In genomic region chr11:46381046-46381835, GRCh38 we compare ENCODE assay signal across 9 cellular contexts. TPM values are rescaled to one million over a fixed set of nuclear protein-coding genes. Genes with fewer than 3 reads are reported as not detected.
DNase-seq lines count a peak whose midpoint lies in the region; ATAC-seq, FAIRE-seq and TF ChIP-seq lines count a peak whose summit lies in the region.
"Had no signal": no experiment of that assay in that cellular context is flagged by ENCODE, and none has a peak within 500 bp of the region (broad histone marks: within the 10 kb centered on the region; RNA-seq: fewer than 3 reads in every experiment).

Gene MDK (plus strand): TSS chr11:46381669. CDS start chr11:46382058, 389 bp downstream.

- H3K36me3 Mint-ChIP-seq in naive B cell: peaks cover 0 to 16% of the 10 kb centered on the region in 2 donors

- no peak for TF ChIP-seq RAD21 in A549 (conservative IDR thresholded peaks at IDR 0.05 in 1 of 2, IDR thresholded peaks at IDR 0.05 in 1 of 2)

- peak within 1 kb of the TSS; percentile 48 for H3K4me3 ChIP-seq in A549
- H3K4me3 ChIP-seq in epithelial cell of esophagus (ENCODE audit: low read length): peak within 1 kb of the TSS; percentile 42

- in situ Hi-C loops in GM13977 (cut with MboI; ENCODE audit: low pct_unique_long_range_greater_than_20kb, low sequenced_read_pairs, unreplicated experiment): no loop called here

- peak in 1 of 2 experiments; percentile 10; a peak in 2 of 6 replicates for ATAC-seq in A549
- peak; percentile 11 to 20 for ATAC-seq in naive B cell (ENCODE audit: low read depth in 2 of 2)
- ATAC-seq in HG03457 (IDR thresholded peaks at IDR 0.05; ENCODE audit: unreplicated experiment): no peak

- peaks cover 7 to 10% (median 8%) of the 10 kb centered on the region in 3 donors for H3K4me1 Mint-ChIP-seq in naive B cell

- WGBS in A549 (ENCODE audit: missing lambda C conversion rate): 36% methylated on average over 3 of the region's 97 CpGs

- H3K27ac ChIP-seq in A549 (peak within 1 kb of the TSS; percentile 37 to 85), RWPE1 (peak within 1 kb of the TSS; percentile 78)

- no peak for TF ChIP-seq EP300 in A549 (IDR thresholded peaks at IDR 0.05)

- H3K9me3 Mint-ChIP-seq in naive B cell: peaks cover 0 to 2% (median 0%) of the 10 kb centered on the region in 7 donors

- DNase-seq in A549 (ENCODE audit: low read depth in 1 of 2, low spot score in 1 of 2) (no peak), GM13977 (ENCODE audit: low spot score) (peak; percentile 74), RWPE1 (ENCODE audit: low spot score) (no peak), epithelial cell of esophagus (ENCODE audit: low read depth) (no peak), naive B cell (no peak), AML-193 (lab: John Stamatoyannopoulos, UW) (no peak), NCI-H446 (lab: John Stamatoyannopoulos, UW) (no peak)

- H3K4me2 ChIP-seq in A549: peak within 1 kb of the TSS; percentile 99

- peaks cover 11% of the 10 kb centered on the region for H3K4me1 ChIP-seq in A549

- peaks cover 5 to 37% (median 17%) of the 10 kb centered on the region in 3 donors for H3K27me3 Mint-ChIP-seq in naive B cell

- no peaks in the 10 kb centered on the region for H3K9me3 ChIP-seq in A549

- peak within 1 kb of the TSS in 1 of 6 donors; percentile 47 for H3K27ac Mint-ChIP-seq in naive B cell

- POLR2A ChIA-PET in A549 (lab: Yijun Ruan, JAX) (no interaction called here), RWPE1 (lab: Yijun Ruan, JAX; ENCODE audit: low non-redundant PET) (no interaction called here)

- FAIRE-seq in A549 (lab: Jason Lieb, UNC): no peak
- FAIRE-seq: islet of Langerhans had no signal

- peak within 1 kb of the TSS; percentile 79 to 91 (median 83) for H3K4me3 Mint-ChIP-seq in naive B cell

- no peak for TF ChIP-seq POLR2A in A549 (IDR thresholded peaks at IDR 0.05; ENCODE audit: low read length)

- TF ChIP-seq CTCF in A549 (IDR thresholded peaks at IDR 0.05) (no peak), GM13977 (IDR thresholded peaks at IDR 0.05; ENCODE audit: extremely low read depth, insufficient read depth, missing control alignments) (no peak), RWPE1 (conservative IDR thresholded peaks at IDR 0.05; ENCODE audit: low read depth) (no peak), epithelial cell of esophagus (IDR thresholded peaks at IDR 0.05; ENCODE audit: insufficient read depth, low read depth, low read length, missing control alignments) (no peak)

- CTCF ChIA-PET in A549 (lab: Yijun Ruan, JAX) (interaction anchor here (0.5 to 19.6 kb wide), 2 partner anchors 9 to 277 kb away, joined by 3 to 220 read pairs; partner anchors contain the start of gene CHRM4), RWPE1 (lab: Yijun Ruan, JAX) (interaction anchor here (2.0 kb wide), 1 partner anchor 8 kb away, joined by 11 read pairs; no protein-coding TSS in a partner anchor)

TF ChIP-seq in A549, 52 proteins besides CTCF, POLR2A, EP300 and RAD21:
- TF ChIP-seq USF2 (IDR thresholded peaks at IDR 0.05) (no peak), POLR2AphosphoS2 (conservative IDR thresholded peaks at IDR 0.05; ENCODE audit: low read length) (no peak), REST (IDR thresholded peaks at IDR 0.05) (no peak), FOXS1 (CRISPR knock-in tag; IDR thresholded peaks at IDR 0.05) (no peak), BCL3 (IDR thresholded peaks at IDR 0.05) (no peak), CHD4 (IDR thresholded peaks at IDR 0.05; ENCODE audit: borderline replicate concordance) (no peak), RCOR1 (IDR thresholded peaks at IDR 0.05; ENCODE audit: low read depth, low read length) (no peak), ZFP36 (IDR thresholded peaks at IDR 0.05; ENCODE audit: borderline replicate concordance, partially characterized antibody) (no peak), TFCP2L1 (CRISPR knock-in tag; IDR thresholded peaks at IDR 0.05) (no peak), CHD2 (IDR thresholded peaks at IDR 0.05; ENCODE audit: low read length, partially characterized antibody) (no peak), NFE2L2 (conservative IDR thresholded peaks at IDR 0.05; ENCODE audit: low read length) (no peak), RFX5 (IDR thresholded peaks at IDR 0.05) (no peak), CBX8 (IDR thresholded peaks at IDR 0.05) (no peak), FOSB (CRISPR knock-in tag; IDR thresholded peaks at IDR 0.05) (no peak), CEBPB (IDR thresholded peaks at IDR 0.05) (no peak), E2F6 (IDR thresholded peaks at IDR 0.05; ENCODE audit: borderline replicate concordance, low read depth) (no peak), HOXB13 (CRISPR knock-in tag; IDR thresholded peaks at IDR 0.05; ENCODE audit: low read depth) (no peak), BHLHE40 (IDR thresholded peaks at IDR 0.05; ENCODE audit: low read depth, low read length) (no peak), KDM5A (IDR thresholded peaks at IDR 0.05) (no peak), FOSL2 (IDR thresholded peaks at IDR 0.05) (no peak), FOSL2 (CRISPR knock-in tag; IDR thresholded peaks at IDR 0.05) (no peak)

RNA-seq across cellular contexts. Expression of gene MDK, which starts in this region (rescaled TPM):
- polyA plus RNA-seq in A549 (2011; rRNA removed) (18.3 and 18.4 TPM in 2 replicates), A549 (2017; fragmentation: RNase III; extraction: RNeasy Plus Mini Kit Qiagen cat#74134 plus additional on column Dnase treatment) (12.8 to 15.1 TPM (median 13.6 TPM) in 3 replicates), naive B cell (ENCODE audit: low read depth in 6 of 6) (1 to 10 TPM in 3 of 6 donors, under 1 TPM in 2, not detected in 1; 0.52 to 1.8 (median 1.5) TPM)
- 41.1 and 43.1 TPM in 2 replicates for polyA plus RNA-seq in A549 (2012; cell fraction: cytosol; rRNA removed)
- 15.2 and 20.4 TPM in 2 replicates for polyA plus RNA-seq in A549 (2012; cell fraction: nucleus; rRNA removed)
- 3.8 and 6.6 TPM in 2 replicates for polyA minus RNA-seq in A549 (2011; rRNA and poly(A)+ RNA removed)

Comparison
In these comparisons a context has a peak if more than half of its experiments do, and no peak if none do; other contexts are left out.
1. RNA of gene MDK (polyA plus RNA-seq): 12.8 to 43.1 TPM in A549; 0.52 to 1.8 TPM in naive B cell; every median in the first group is over 4 times any median in the second.